Comparison of ENCODE assay signal across 1 cellular context in the genomic region with DNA sequence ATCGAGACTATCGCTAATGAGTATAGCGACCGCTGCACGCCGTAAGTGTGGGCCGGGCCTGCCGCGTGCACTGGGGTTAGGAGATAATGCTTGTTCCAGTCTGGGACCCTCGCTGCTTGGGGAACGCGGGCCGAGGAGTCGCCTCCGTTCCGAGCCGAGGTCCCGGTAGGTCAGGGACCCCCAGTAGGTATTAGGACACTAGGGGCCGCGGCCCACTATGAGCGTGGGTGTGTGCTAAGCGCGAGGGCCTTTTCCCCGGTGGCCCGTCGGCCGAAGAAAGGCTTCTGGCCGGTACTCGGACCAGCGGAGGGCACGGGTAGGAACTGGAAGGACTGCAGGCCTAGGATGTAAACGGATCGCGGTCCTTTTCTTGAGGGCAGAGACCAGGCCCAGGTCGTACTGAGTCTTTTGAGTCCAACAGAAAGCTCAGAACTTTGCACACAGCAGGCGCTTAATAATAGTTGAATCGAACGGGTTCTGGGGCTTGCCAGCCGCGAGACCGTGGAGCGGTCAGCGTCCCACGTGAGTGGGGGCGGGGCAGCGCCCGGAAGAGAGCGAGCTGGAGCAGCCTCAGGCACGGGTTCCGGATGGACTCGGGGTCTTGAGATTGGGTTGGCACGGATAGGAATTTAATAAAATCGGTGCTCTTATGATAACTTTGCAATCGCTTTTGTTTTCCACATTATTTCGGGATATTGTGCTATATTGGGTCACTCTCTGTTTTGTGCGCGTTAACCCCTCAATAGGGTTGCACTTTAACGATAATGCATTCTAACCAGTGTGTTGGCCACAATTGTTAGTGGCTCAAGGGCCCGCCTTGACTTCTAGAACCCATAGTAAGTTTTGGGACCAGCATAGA.
TF ChIP-seq lines count a peak whose summit lies in the region.

No MANE protein-coding gene starts in this region.

TF ChIP-seq in HepG2, 621 proteins besides CTCF, POLR2A, EP300 and RAD21 (continued from another document and continues in another):
- TF ChIP-seq HOMEZ (CRISPR knock-in tag; IDR thresholded peaks at IDR 0.05; ENCODE audit: low read depth) (no peak), MAF1 (CRISPR knock-in tag; IDR thresholded peaks at IDR 0.05; ENCODE audit: borderline replicate concordance) (no peak), ZBTB21 (CRISPR knock-in tag; IDR thresholded peaks at IDR 0.05) (no peak), ZSCAN30 (CRISPR knock-in tag; IDR thresholded peaks at IDR 0.05) (no peak), ATRX (CRISPR knock-in tag; IDR thresholded peaks at IDR 0.05; ENCODE audit: borderline replicate concordance) (no peak), HNRNPLL (IDR thresholded peaks at IDR 0.05; ENCODE audit: low read depth, low read length, poor library complexity, severe bottlenecking) (no peak), ZBTB1 (CRISPR knock-in tag; IDR thresholded peaks at IDR 0.05; ENCODE audit: borderline replicate concordance) (no peak), ZNF180 (CRISPR knock-in tag; IDR thresholded peaks at IDR 0.05; ENCODE audit: borderline replicate concordance, low read depth) (no peak), NFE2L1 (CRISPR knock-in tag; IDR thresholded peaks at IDR 0.05; ENCODE audit: borderline replicate concordance) (no peak; the same call in 1 of the 2 replicates), RERE (CRISPR knock-in tag; IDR thresholded peaks at IDR 0.05; ENCODE audit: low read depth) (no peak), ZNF543 (CRISPR knock-in tag; IDR thresholded peaks at IDR 0.05) (no peak), ZNF253 (CRISPR knock-in tag; IDR thresholded peaks at IDR 0.05; ENCODE audit: borderline replicate concordance) (no peak; the same call in 1 of the 2 replicates), GTF3A (CRISPR knock-in tag; conservative IDR thresholded peaks at IDR 0.05) (no peak), CHCHD3 (CRISPR knock-in tag; IDR thresholded peaks at IDR 0.05) (no peak), TMF1 (CRISPR knock-in tag; IDR thresholded peaks at IDR 0.05; ENCODE audit: low read depth) (no peak), DBP (CRISPR knock-in tag; IDR thresholded peaks at IDR 0.05; ENCODE audit: not compliant biosample characterization) (peak; percentile 12), NFIB (CRISPR knock-in tag; IDR thresholded peaks at IDR 0.05; ENCODE audit: borderline replicate concordance) (no peak), YEATS4 (CRISPR knock-in tag; IDR thresholded peaks at IDR 0.05; ENCODE audit: borderline replicate concordance) (peak; percentile 75; the same call in 1 of the 2 replicates), CHD2 (IDR thresholded peaks at IDR 0.05; ENCODE audit: low read depth, low read length) (no peak), HMGXB4 (CRISPR knock-in tag; IDR thresholded peaks at IDR 0.05; ENCODE audit: borderline replicate concordance in 1 of 2, low read depth in 1 of 2) (no peak; a peak in 1 of 4 replicates), RFX1 (IDR thresholded peaks at IDR 0.05) (no peak), ARNT2 (CRISPR knock-in tag; IDR thresholded peaks at IDR 0.05; ENCODE audit: low read depth) (peak; percentile 24; the same call in 1 of the 2 replicates), EEA1 (CRISPR knock-in tag; IDR thresholded peaks at IDR 0.05; ENCODE audit: borderline replicate concordance) (no peak), DNMT1 (CRISPR knock-in tag; IDR thresholded peaks at IDR 0.05) (no peak), ZNF772 (CRISPR knock-in tag; IDR thresholded peaks at IDR 0.05) (0 out of 2 replicates have a peak, but pooled peaks have one; percentile 26), MEF2D (CRISPR knock-in tag; IDR thresholded peaks at IDR 0.05) (0 out of 2 replicates have a peak, but pooled peaks have one; percentile 5), ZNF558 (CRISPR knock-in tag; IDR thresholded peaks at IDR 0.05; ENCODE audit: borderline replicate concordance) (no peak; the same call in 1 of the 2 replicates), NRL (CRISPR knock-in tag; IDR thresholded peaks at IDR 0.05; ENCODE audit: borderline replicate concordance) (no peak), ZNF235 (CRISPR knock-in tag; IDR thresholded peaks at IDR 0.05; ENCODE audit: borderline replicate concordance) (no peak; the same call in 1 of the 2 replicates), ZNF230 (CRISPR knock-in tag; IDR thresholded peaks at IDR 0.05) (no peak), ATAD3A (CRISPR knock-in tag; IDR thresholded peaks at IDR 0.05) (no peak), TCF7L2 (IDR thresholded peaks at IDR 0.05; ENCODE audit: low read depth, low read length) (no peak), ZNF121 (CRISPR knock-in tag; IDR thresholded peaks at IDR 0.05) (no peak), ZNF44 (CRISPR knock-in tag; IDR thresholded peaks at IDR 0.05) (no peak), ZNF574 (CRISPR knock-in tag; IDR thresholded peaks at IDR 0.05) (no peak), ZNF20 (CRISPR knock-in tag; IDR thresholded peaks at IDR 0.05) (peak; percentile 29), SMARCE1 (IDR thresholded peaks at IDR 0.05; ENCODE audit: borderline replicate concordance) (no peak), DMAP1 (CRISPR knock-in tag; IDR thresholded peaks at IDR 0.05) (no peak), ZBTB42 (CRISPR knock-in tag; IDR thresholded peaks at IDR 0.05) (no peak), TOE1 (CRISPR knock-in tag; IDR thresholded peaks at IDR 0.05) (no peak), NFYB (CRISPR knock-in tag; IDR thresholded peaks at IDR 0.05) (no peak)
- TF ChIP-seq, protein P1, sequence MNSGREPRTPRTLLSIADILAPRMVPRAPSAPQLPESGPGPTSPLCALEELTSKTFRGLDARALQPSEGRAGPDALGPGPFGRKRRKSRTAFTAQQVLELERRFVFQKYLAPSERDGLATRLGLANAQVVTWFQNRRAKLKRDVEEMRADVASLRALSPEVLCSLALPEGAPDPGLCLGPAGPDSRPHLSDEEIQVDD (CRISPR knock-in tag; IDR thresholded peaks at IDR 0.05; ENCODE audit: borderline replicate concordance): no peak
- TF ChIP-seq, protein P2, sequence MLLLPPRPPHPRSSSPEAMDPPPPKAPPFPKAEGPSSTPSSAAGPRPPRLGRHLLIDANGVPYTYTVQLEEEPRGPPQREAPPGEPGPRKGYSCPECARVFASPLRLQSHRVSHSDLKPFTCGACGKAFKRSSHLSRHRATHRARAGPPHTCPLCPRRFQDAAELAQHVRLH (CRISPR knock-in tag; IDR thresholded peaks at IDR 0.05; ENCODE audit: borderline replicate concordance, low read depth): no peak
- TF ChIP-seq, protein P3, sequence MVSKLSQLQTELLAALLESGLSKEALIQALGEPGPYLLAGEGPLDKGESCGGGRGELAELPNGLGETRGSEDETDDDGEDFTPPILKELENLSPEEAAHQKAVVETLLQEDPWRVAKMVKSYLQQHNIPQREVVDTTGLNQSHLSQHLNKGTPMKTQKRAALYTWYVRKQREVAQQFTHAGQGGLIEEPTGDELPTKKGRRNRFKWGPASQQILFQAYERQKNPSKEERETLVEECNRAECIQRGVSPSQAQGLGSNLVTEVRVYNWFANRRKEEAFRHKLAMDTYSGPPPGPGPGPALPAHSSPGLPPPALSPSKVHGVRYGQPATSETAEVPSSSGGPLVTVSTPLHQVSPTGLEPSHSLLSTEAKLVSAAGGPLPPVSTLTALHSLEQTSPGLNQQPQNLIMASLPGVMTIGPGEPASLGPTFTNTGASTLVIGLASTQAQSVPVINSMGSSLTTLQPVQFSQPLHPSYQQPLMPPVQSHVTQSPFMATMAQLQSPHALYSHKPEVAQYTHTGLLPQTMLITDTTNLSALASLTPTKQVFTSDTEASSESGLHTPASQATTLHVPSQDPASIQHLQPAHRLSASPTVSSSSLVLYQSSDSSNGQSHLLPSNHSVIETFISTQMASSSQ (IDR thresholded peaks at IDR 0.05; ENCODE audit: low read depth): no peak
- TF ChIP-seq, protein P3 (CRISPR knock-in tag; IDR thresholded peaks at IDR 0.05; ENCODE audit: borderline replicate concordance): no peak
